In genomic region chr3:18124501-18124900, GRCh38 we compare ENCODE assay signal across 12 cellular contexts.
A peak's percentile ranks its signal among the peaks of the same experiment; 100 is the strongest.
DNase-seq lines count a peak whose midpoint lies in the region; ATAC-seq and TF ChIP-seq lines count a peak whose summit lies in the region.
"Had no signal": no experiment of that assay in that cellular context is flagged by ENCODE, and none has a peak within 500 bp of the region (broad histone marks: within the 10 kb centered on the region; RNA-seq: fewer than 3 reads in every experiment).

No MANE protein-coding gene starts in this region.

- TF ChIP-seq CTCF in Calu3 (IDR thresholded peaks at IDR 0.05; ENCODE audit: unreplicated experiment) (no peak), IMR-90 (conservative IDR thresholded peaks at IDR 0.05; ENCODE audit: low read depth, low read length) (no peak), left lung (IDR thresholded peaks at IDR 0.05) (no peak)

- POLR2A ChIA-PET in IMR-90 (lab: Charles Lee; ENCODE audit: unreplicated experiment), result no interaction called here

- no peak overlapping the region for H2BK15ac ChIP-seq in IMR-90 (ENCODE audit: low read depth, low read length)

- no peak overlapping the region for H3K18ac ChIP-seq in IMR-90 (ENCODE audit: low read depth, low read length)

- H3K36me3 Mint-ChIP-seq in Calu3 (ENCODE audit: insufficient read depth, unreplicated experiment), result no peaks in the 10 kb centered on the region

- H3K56ac ChIP-seq in IMR-90 (ENCODE audit: extremely low read depth, insufficient read depth, low read length), result no peak overlapping the region

- H2BK120ac ChIP-seq in IMR-90 (ENCODE audit: low read depth, low read length), result no peak overlapping the region

- no peak overlapping the region for H4K91ac ChIP-seq in IMR-90 (ENCODE audit: insufficient read depth, low read depth, low read length)

- H3K23ac ChIP-seq in IMR-90 (ENCODE audit: low read depth, low read length), result no peak overlapping the region

- no peak overlapping the region for H3K9ac ChIP-seq in IMR-90 (ENCODE audit: low read depth, low read length)

- no peak overlapping the region for H3K27ac Mint-ChIP-seq in Calu3 (ENCODE audit: unreplicated experiment)
- H3K27ac Mint-ChIP-seq: naive thymus-derived CD4-positive, alpha-beta T cell had no signal

- H3K9me3 ChIP-seq in IMR-90 (ENCODE audit: control insufficient read depth, insufficient read depth, low read length), result no peaks in the 10 kb centered on the region
- H3K9me3 ChIP-seq in left lung, result no peaks in the 10 kb centered on the region
- H3K9me3 ChIP-seq: stomach had no signal

- no peaks in the 10 kb centered on the region for H3K27me3 Mint-ChIP-seq in Calu3 (ENCODE audit: unreplicated experiment)

- no peak for TF ChIP-seq RAD21 in IMR-90 (IDR thresholded peaks at IDR 0.05; ENCODE audit: low read length)

- peak; percentile 54 for ATAC-seq in IMR-90 (ENCODE audit: low read depth)
- ATAC-seq in left lung, result no peak
- no peak for ATAC-seq in GM21528 (IDR thresholded peaks at IDR 0.05; ENCODE audit: low FRiP score, unreplicated experiment)
- ATAC-seq: naive thymus-derived CD4-positive, alpha-beta T cell had no signal

- H4K8ac ChIP-seq in IMR-90 (ENCODE audit: low read depth in 2 of 2, low read length in 2 of 2), result no peak overlapping the region

- no peak overlapping the region for H4K5ac ChIP-seq in IMR-90 (ENCODE audit: low read depth, low read length)

- no peak overlapping the region for H3K4me2 ChIP-seq in IMR-90 (ENCODE audit: low read depth, low read length)

- H3K4me1 ChIP-seq in IMR-90 (ENCODE audit: control insufficient read depth, insufficient read depth, low read length) (peaks cover 2% of the 10 kb centered on the region), left lung (no peaks in the 10 kb centered on the region)
- H3K4me1 ChIP-seq: stomach had no signal

- H3K4ac ChIP-seq in IMR-90 (ENCODE audit: low read depth, low read length), result no peak overlapping the region

- CTCF ChIA-PET in Calu3 (lab: Charles Lee), result interaction anchor here (0.7 kb wide), 1 partner anchor 145 kb away, joined by 3 read pairs; no protein-coding TSS in a partner anchor
- CTCF ChIA-PET in IMR-90 (lab: Yijun Ruan, JAX), result interaction anchor here (0.6 kb wide), 1 partner anchor 678 kb away, joined by 6 read pairs; no protein-coding TSS in a partner anchor

- TF ChIP-seq POLR2A in IMR-90 (IDR thresholded peaks at IDR 0.05; ENCODE audit: low read depth, low read length), result no peak

- H3K27ac ChIP-seq in IMR-90 (ENCODE audit: insufficient read depth, low read length), result no peak overlapping the region
- H3K27ac ChIP-seq in left lung, result no peak overlapping the region
- H3K27ac ChIP-seq: stomach had no signal

- H2BK20ac ChIP-seq in IMR-90 (ENCODE audit: low read depth, low read length), result no peak overlapping the region

- no peak overlapping the region for H2BK5ac ChIP-seq in IMR-90 (ENCODE audit: low read depth, low read length, poor library complexity, severe bottlenecking)

- H2AK5ac ChIP-seq in IMR-90 (ENCODE audit: low read depth, low read length), result no peak overlapping the region

- H3K14ac ChIP-seq in IMR-90 (replicated peaks; ENCODE audit: low read depth, low read length), result no peak overlapping the region

- H3K27me3 ChIP-seq in IMR-90 (ENCODE audit: control insufficient read depth, insufficient read depth, low read length) (no peaks in the 10 kb centered on the region), left lung (no peaks in the 10 kb centered on the region)
- H3K27me3 ChIP-seq: stomach had no signal

- H3K4me3 ChIP-seq in IMR-90 (ENCODE audit: insufficient read depth, low read depth, low read length) (no peak overlapping the region), left lung (no peak overlapping the region)
- H3K4me3 ChIP-seq: stomach had no signal

- dilution Hi-C loops in IMR-90 (cut with HindIII; ENCODE audit: low sequenced_read_pairs, unreplicated experiment), result no loop called here

- WGBS in IMR-90 (ENCODE audit: extremely low coverage in 2 of 2, insufficient read length in 1 of 2), 2 experiments, result 82% methylated on average over 2 of the region's 5 CpGs; no CpG with 5 or more reads in 1 of the 2 experiments

- no peak overlapping the region for H3K4me3 Mint-ChIP-seq in Calu3 (ENCODE audit: low read depth, unreplicated experiment)
- H3K4me3 Mint-ChIP-seq: naive thymus-derived CD4-positive, alpha-beta T cell had no signal

- intact Hi-C loops in Calu3 (cut with micrococcal nuclease; ENCODE audit: unreplicated experiment) (no loop called here), IMR-90 (cut with micrococcal nuclease) (no loop called here), left lung (cut with DNase I) (no loop called here)

- H3K79me1 ChIP-seq in IMR-90 (ENCODE audit: low read depth in 1 of 2, low read length in 2 of 2), result no peaks in the 10 kb centered on the region

- H3K9me3 Mint-ChIP-seq in Calu3 (ENCODE audit: low read depth, unreplicated experiment), result peaks cover 2% of the 10 kb centered on the region
- H3K9me3 Mint-ChIP-seq: naive thymus-derived CD4-positive, alpha-beta T cell had no signal

- no peak overlapping the region for H2AFZ ChIP-seq in IMR-90 (replicated peaks; ENCODE audit: low read length, poor library complexity)

- no peaks in the 10 kb centered on the region for H3K9me1 ChIP-seq in IMR-90 (ENCODE audit: insufficient read depth, low read length)

- BruUV-seq in Calu3 (replicated peaks; lab: Mats Ljungman, UMichigan), result no TSS peak
- BruUV-seq in IMR-90 (replicated peaks; lab: Mats Ljungman, UMichigan), result no TSS peak

- H4K20me1 ChIP-seq in IMR-90 (ENCODE audit: insufficient read depth, low read length), result no peaks in the 10 kb centered on the region

- peak; percentile 4 for DNase-seq in Calu3
- peak; percentile 67 for DNase-seq in IMR-90
- peak; percentile 67 for DNase-seq in SW480 (ENCODE audit: low spot score)
- peak; percentile 66 for DNase-seq in islet precursor cell
- DNase-seq in left lung, result no peak
- no peak for DNase-seq in superior temporal gyrus (ENCODE audit: extremely low spot score)
- DNase-seq in medulla oblongata (ENCODE audit: extremely low spot score), result no peak
- DNase-seq: cortex of kidney; GF-D8; naive thymus-derived CD4-positive, alpha-beta T cell; stomach had no signal

- in situ Hi-C loops in IMR-90 (cut with MboI; ENCODE audit: low sequenced_read_pairs), result loop anchor here (25.0 kb wide), 1 partner anchor 487 kb away; no protein-coding TSS in a partner anchor

- no peak overlapping the region for H2AK9ac ChIP-seq in IMR-90 (replicated peaks; ENCODE audit: low read depth, low read length, poor library complexity)

- H3K36me3 ChIP-seq in IMR-90 (ENCODE audit: control insufficient read depth, insufficient read depth, low read length) (no peaks in the 10 kb centered on the region), left lung (no peaks in the 10 kb centered on the region)
- H3K36me3 ChIP-seq: stomach had no signal

- H3K4me1 Mint-ChIP-seq in Calu3 (ENCODE audit: low read depth, unreplicated experiment), result peaks cover 16% of the 10 kb centered on the region

TF ChIP-seq in IMR-90, 13 proteins besides CTCF, POLR2A, EP300 and RAD21:
- TF ChIP-seq USF2 (IDR thresholded peaks at IDR 0.05; ENCODE audit: low read depth, low read length) (peak; percentile 33; the same call in 1 of the 2 replicates), MAFK (IDR thresholded peaks at IDR 0.05; ENCODE audit: low read depth, low read length) (no peak)

Comparison
In these comparisons a context has a peak if more than half of its experiments do, and no peak if none do; other contexts are left out.
1. DNase-seq: peak in Calu3 (single experiment), IMR-90 (single experiment), SW480 (single experiment) and islet precursor cell (single experiment); none in left lung (0 of 2), superior temporal gyrus (single experiment) and medulla oblongata (single experiment).